Comparison of ENCODE assay signal across 30 cellular contexts in the genomic region with DNA sequence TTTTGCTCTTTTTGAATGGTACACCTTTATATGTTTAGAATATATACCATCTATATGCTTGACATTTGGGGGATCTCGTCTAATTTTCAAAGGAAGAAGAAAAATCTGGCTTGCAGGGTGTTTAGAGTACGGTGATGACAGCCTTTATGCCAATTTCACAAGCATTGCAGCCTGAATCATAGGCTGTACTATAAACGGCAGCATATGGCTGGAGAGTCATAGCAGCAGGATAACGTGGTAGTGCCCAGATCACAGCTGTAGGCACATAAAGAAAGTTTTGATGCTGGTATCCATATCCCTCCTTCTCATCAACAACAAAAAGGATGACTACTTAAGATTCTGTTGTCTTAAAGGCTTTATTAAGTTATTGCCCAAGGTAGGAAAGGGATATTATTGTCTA.
DNase-seq lines count a peak whose midpoint lies in the region; TF ChIP-seq lines count a peak whose summit lies in the region.
"Had no signal": no experiment of that assay in that cellular context is flagged by ENCODE, and none has a peak within 500 bp of the region (broad histone marks: within the 10 kb centered on the region; RNA-seq: fewer than 3 reads in every experiment).

No MANE protein-coding gene starts in this region.

- H3K27ac ChIP-seq in neural progenitor cell: no peak overlapping the region
- H3K27ac ChIP-seq in smooth muscle cell (ENCODE audit: low read depth): no peak overlapping the region
- H3K27ac ChIP-seq: parathyroid adenoma, vagina had no signal

- no peak overlapping the region for H3K27ac Mint-ChIP-seq in neural progenitor cell
- H3K27ac Mint-ChIP-seq: activated B cell treated with CpG ODN at 0.5 μM for 24 hours; activated naive CD8-positive, alpha-beta T cell; activated T-cell treated with anti-CD3 and anti-CD28 coated beads, Interleukin-2, amount 50 U/mL, for 24 hours; CD8-positive, alpha-beta memory T cell had no signal

- H3K9ac ChIP-seq in neural progenitor cell (no peak overlapping the region), smooth muscle cell (ENCODE audit: low read depth) (no peak overlapping the region)
- H3K9ac ChIP-seq: parathyroid adenoma had no signal

- no peaks in the 10 kb centered on the region for H3K36me3 Mint-ChIP-seq in neural progenitor cell
- H3K36me3 Mint-ChIP-seq: activated naive CD8-positive, alpha-beta T cell; CD8-positive, alpha-beta memory T cell had no signal

- H3K4me1 ChIP-seq in neural progenitor cell (peaks cover 5% of the 10 kb centered on the region), smooth muscle cell (ENCODE audit: low read depth) (no peaks in the 10 kb centered on the region)
- H3K4me1 ChIP-seq: parathyroid adenoma, vagina had no signal

- DNase-seq in G401 (ENCODE audit: low spot score): peak; percentile 21
- DNase-seq in NCI-H2171 (lab: John Stamatoyannopoulos, UW): peak; percentile 59
- peak; percentile 79 for DNase-seq in SHP77 treated with DMSO at 0.1 percent for 48 hours (lab: John Stamatoyannopoulos, UW)
- no peak for DNase-seq in neural progenitor cell (ENCODE audit: low spot score)
- DNase-seq in UCSD-AML1 (lab: John Stamatoyannopoulos, UW; ENCODE audit: unreplicated experiment): no peak
- no peak for DNase-seq in NCI-H2029 treated with DMSO at 0.1 percent for 48 hours (lab: John Stamatoyannopoulos, UW)
- no peak for DNase-seq in smooth muscle cell (lab: John Stamatoyannopoulos, UW; ENCODE audit: unreplicated experiment)
- DNase-seq in superior temporal gyrus (ENCODE audit: extremely low spot score): no peak
- DNase-seq: ACHN; activated B cell treated with CpG ODN at 0.5 μM for 24 hours; activated CD4-positive, alpha-beta T cell treated with anti-CD3 and anti-CD28 coated beads, Interleukin-2, amount 50 U/mL, for 1 hour; activated effector memory CD4-positive, alpha-beta T cell treated with anti-CD3 and anti-CD28 coated beads, Interleukin-2, amount 50 U/mL, for 16 hours; activated T-cell treated with anti-CD3 and anti-CD28 coated beads, Interleukin-2, amount 50 U/mL, for 24 hours; BE2C; CD8-positive, alpha-beta memory T cell; effector CD4-positive, alpha-beta T cell; EL; NCI-H1105; NCI-H1930; NCI-H510A; retina; small intestine; stimulated activated naive CD4-positive, alpha-beta T cell treated with Interleukin-2 at 50 U/mL for 16 hours; SW 1271 had no signal

- no peak for TF ChIP-seq CTCF in neural progenitor cell (IDR thresholded peaks at IDR 0.05)
- TF ChIP-seq CTCF in smooth muscle cell (IDR thresholded peaks at IDR 0.05; ENCODE audit: borderline replicate concordance, insufficient read depth, poor library complexity, severe bottlenecking): no peak

- WGBS in smooth muscle cell (ENCODE audit: low lambda C conversion rate): 52% methylated on average over 4 of the region's 4 CpGs

- peaks cover 11% of the 10 kb centered on the region for H3K4me1 Mint-ChIP-seq in neural progenitor cell
- H3K4me1 Mint-ChIP-seq: activated B cell treated with CpG ODN at 0.5 μM for 24 hours; CD8-positive, alpha-beta memory T cell; neural crest cell had no signal

- in situ Hi-C loops in G401 (cut with HindIII; ENCODE audit: low sequenced_read_pairs): no loop called here

- no peak overlapping the region for H3K4me3 Mint-ChIP-seq in neural progenitor cell
- H3K4me3 Mint-ChIP-seq: activated B cell treated with CpG ODN at 0.5 μM for 24 hours; activated naive CD8-positive, alpha-beta T cell; activated T-cell treated with anti-CD3 and anti-CD28 coated beads, Interleukin-2, amount 50 U/mL, for 24 hours; CD8-positive, alpha-beta memory T cell; neural crest cell had no signal

- H3K4me2 ChIP-seq in neural progenitor cell (no peak overlapping the region), smooth muscle cell (no peak overlapping the region)

- H3K79me2 ChIP-seq in neural progenitor cell (ENCODE audit: low read depth) (no peaks in the 10 kb centered on the region), smooth muscle cell (ENCODE audit: low read depth) (no peaks in the 10 kb centered on the region)
- H3K79me2 ChIP-seq: parathyroid adenoma had no signal

- no peaks in the 10 kb centered on the region for H3K27me3 Mint-ChIP-seq in neural progenitor cell (ENCODE audit: insufficient read depth, low read depth)
- H3K27me3 Mint-ChIP-seq: activated B cell treated with CpG ODN at 0.5 μM for 24 hours; activated naive CD8-positive, alpha-beta T cell; activated T-cell treated with anti-CD3 and anti-CD28 coated beads, Interleukin-2, amount 50 U/mL, for 24 hours; CD8-positive, alpha-beta memory T cell had no signal

- no peaks in the 10 kb centered on the region for H4K20me1 ChIP-seq in neural progenitor cell (ENCODE audit: low read depth)
- H4K20me1 ChIP-seq in smooth muscle cell (ENCODE audit: low read depth): no peaks in the 10 kb centered on the region

- H3F3A ChIP-seq in neural progenitor cell (ENCODE audit: low read depth) (no peaks in the 10 kb centered on the region), smooth muscle cell (ENCODE audit: low read depth) (no peaks in the 10 kb centered on the region)

- H2AFZ ChIP-seq in neural progenitor cell (replicated peaks) (peak overlapping the region; percentile 12), smooth muscle cell (ENCODE audit: low read depth) (no peak overlapping the region)
- H2AFZ ChIP-seq: parathyroid adenoma had no signal

- H3K4me3 ChIP-seq in neural progenitor cell: no peak overlapping the region
- H3K4me3 ChIP-seq in smooth muscle cell: no peak overlapping the region
- H3K4me3 ChIP-seq: GM12878, K562, vagina had no signal

- peaks cover 2% of the 10 kb centered on the region for H3K9me3 Mint-ChIP-seq in neural progenitor cell
- H3K9me3 Mint-ChIP-seq: activated B cell treated with CpG ODN at 0.5 μM for 24 hours; activated T-cell treated with anti-CD3 and anti-CD28 coated beads, Interleukin-2, amount 50 U/mL, for 24 hours had no signal

- no peaks in the 10 kb centered on the region for H3K9me3 ChIP-seq in neural progenitor cell (ENCODE audit: low read depth)
- no peaks in the 10 kb centered on the region for H3K9me3 ChIP-seq in smooth muscle cell (replicated peaks; ENCODE audit: low read depth)
- H3K9me3 ChIP-seq: BE2C, vagina had no signal

- no peaks in the 10 kb centered on the region for H3K36me3 ChIP-seq in neural progenitor cell
- H3K36me3 ChIP-seq in smooth muscle cell (ENCODE audit: low read depth): no peaks in the 10 kb centered on the region
- H3K36me3 ChIP-seq: BE2C, vagina had no signal

- H3K27me3 ChIP-seq in neural progenitor cell (no peaks in the 10 kb centered on the region), smooth muscle cell (ENCODE audit: low read depth) (no peaks in the 10 kb centered on the region)
- H3K27me3 ChIP-seq: BE2C, vagina had no signal

Comparison
In these comparisons a context has a peak if more than half of its experiments do, and no peak if none do; other contexts are left out.
1. DNase-seq: peak in G401 (single experiment), NCI-H2171 (single experiment) and SHP77 treated with DMSO at 0.1 percent for 48 hours (single experiment); none in neural progenitor cell (single experiment), UCSD-AML1 (single experiment), NCI-H2029 treated with DMSO at 0.1 percent for 48 hours (single experiment), smooth muscle cell (single experiment) and superior temporal gyrus (single experiment).